Comparison of ENCODE assay signal across 24 cellular contexts in the genomic region with DNA sequence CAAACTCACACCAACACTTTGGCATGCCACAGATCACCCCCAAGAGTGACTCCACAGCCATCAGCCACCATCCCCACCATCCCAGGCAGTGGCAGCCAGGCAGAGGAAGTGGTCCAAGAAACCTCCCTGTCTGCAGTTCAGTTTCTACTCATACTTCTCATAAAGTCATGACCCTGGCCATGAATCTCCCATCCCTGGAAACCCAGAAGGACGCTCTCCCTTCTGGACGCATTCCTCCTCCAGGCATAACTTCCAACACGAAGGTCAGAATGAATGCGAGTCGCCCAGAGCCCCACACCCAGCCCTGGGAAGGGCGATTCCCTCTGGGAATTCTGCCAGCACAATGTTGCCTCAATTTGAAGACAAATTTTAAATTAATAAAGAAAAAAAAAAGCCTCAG.
DNase-seq lines count a peak whose midpoint lies in the region; ATAC-seq and TF ChIP-seq lines count a peak whose summit lies in the region.
"Had no signal": no experiment of that assay in that cellular context is flagged by ENCODE, and none has a peak within 500 bp of the region (broad histone marks: within the 10 kb centered on the region; RNA-seq: fewer than 3 reads in every experiment).

No MANE protein-coding gene starts in this region.

- H3K4me3 Mint-ChIP-seq in nephron = no peak overlapping the region
- no peak overlapping the region for H3K4me3 Mint-ChIP-seq in naive thymus-derived CD8-positive, alpha-beta T cell
- H3K4me3 Mint-ChIP-seq: activated CD4-positive, alpha-beta T cell treated with anti-CD3 and anti-CD28 coated beads for 36 hours; activated CD8-positive, alpha-beta memory T cell treated with anti-CD3 and anti-CD28 coated beads, Interleukin-2, amount 10 ng/mL, durations not matched to agents 7 days and 5 days; activated naive CD8-positive, alpha-beta T cell; stimulated activated naive CD8-positive, alpha-beta T cell treated with anti-CD3 and anti-CD28 coated beads, Interleukin-15, Interleukin-2, amounts not matched to agents 100 ng/mL and 50 ng/mL, for 24 hours had no signal

- no peaks in the 10 kb centered on the region for H3K27me3 Mint-ChIP-seq in nephron (ENCODE audit: low read depth)
- peaks cover 4 to 29% (median 13%) of the 10 kb centered on the region in 5 donors for H3K27me3 Mint-ChIP-seq in naive thymus-derived CD8-positive, alpha-beta T cell

- peaks cover 14% of the 10 kb centered on the region for H3K27me3 ChIP-seq in left ventricle myocardium inferior (ENCODE audit: low read depth)
- H3K27me3 ChIP-seq in esophagus muscularis mucosa = no peaks in the 10 kb centered on the region
- H3K27me3 ChIP-seq: body of pancreas, upper lobe of left lung had no signal

- H3K9me3 Mint-ChIP-seq in nephron = peaks cover 12% of the 10 kb centered on the region
- H3K9me3 Mint-ChIP-seq in naive thymus-derived CD8-positive, alpha-beta T cell = peaks cover 7 to 18% (median 13%) of the 10 kb centered on the region in 9 donors

- no peaks in the 10 kb centered on the region for H3K36me3 ChIP-seq in left ventricle myocardium inferior
- no peaks in the 10 kb centered on the region for H3K36me3 ChIP-seq in esophagus muscularis mucosa
- H3K36me3 ChIP-seq: heart left ventricle, upper lobe of left lung had no signal

- peak overlapping the region; percentile 41 for H3K4me3 ChIP-seq in left ventricle myocardium inferior
- H3K4me3 ChIP-seq in esophagus muscularis mucosa = peak overlapping the region; percentile 38 to 50 (median 40)
- H3K4me3 ChIP-seq: body of pancreas, GM23248, upper lobe of left lung had no signal

- H3K9me3 ChIP-seq in left ventricle myocardium inferior (replicated peaks) (peaks cover 6% of the 10 kb centered on the region), esophagus muscularis mucosa (no peaks in the 10 kb centered on the region)
- H3K9me3 ChIP-seq: body of pancreas had no signal

- DNase-seq in left ventricle myocardium inferior = no peak
- no peak for DNase-seq in left cardiac atrium
- no peak for DNase-seq in esophagus muscularis mucosa (ENCODE audit: extremely low spot score)
- no peak for DNase-seq in NCI-H1105 (lab: John Stamatoyannopoulos, UW)
- DNase-seq in naive thymus-derived CD8-positive, alpha-beta T cell = no peak
- DNase-seq in NCI-H510A (lab: John Stamatoyannopoulos, UW) = no peak
- DNase-seq: activated CD4-positive, alpha-beta T cell treated with anti-CD3 and anti-CD28 coated beads for 36 hours; activated CD8-positive, alpha-beta memory T cell treated with anti-CD3 and anti-CD28 coated beads, Interleukin-2, amount 10 ng/mL, durations not matched to agents 7 days and 5 days; heart left ventricle; NCI-H187; NCI-H82; OCI-M1; SHP77; stimulated activated CD4-positive, alpha-beta T cell treated with anti-CD3 and anti-CD28 coated beads, Interleukin-12 subunit alpha, Interleukin-12 subunit beta, amount 100 ng/mL, for 4 hours; stimulated activated CD4-positive, alpha-beta T cell treated with anti-CD3 and anti-CD28 coated beads, Interleukin-4, amount 100 ng/mL, for 4 hours; T-cell had no signal

- H3K4me1 Mint-ChIP-seq in nephron = peaks cover 68% of the 10 kb centered on the region
- H3K4me1 Mint-ChIP-seq in naive thymus-derived CD8-positive, alpha-beta T cell = peaks cover 11 to 29% (median 20%) of the 10 kb centered on the region in 4 donors

- TF ChIP-seq CTCF in left ventricle myocardium inferior (IDR thresholded peaks at IDR 0.05; ENCODE audit: borderline replicate concordance) (no peak), esophagus muscularis mucosa (IDR thresholded peaks at IDR 0.05) (no peak), nephron (IDR thresholded peaks at IDR 0.05; ENCODE audit: unreplicated experiment in 3 of 3) (no peak)

- H3K27ac Mint-ChIP-seq in nephron = peak overlapping the region; percentile 46 to 82 (median 64)
- no peak overlapping the region for H3K27ac Mint-ChIP-seq in naive thymus-derived CD8-positive, alpha-beta T cell
- H3K27ac Mint-ChIP-seq: activated CD4-positive, alpha-beta T cell treated with anti-CD3 and anti-CD28 coated beads for 36 hours; activated CD8-positive, alpha-beta memory T cell treated with anti-CD3 and anti-CD28 coated beads, Interleukin-2, amount 10 ng/mL, durations not matched to agents 7 days and 5 days; activated naive CD8-positive, alpha-beta T cell; B cell; stimulated activated naive CD8-positive, alpha-beta T cell treated with anti-CD3 and anti-CD28 coated beads, Interleukin-15, Interleukin-2, amounts not matched to agents 100 ng/mL and 50 ng/mL, for 24 hours; T-cell had no signal

- WGBS in esophagus muscularis mucosa = 41% methylated on average over 6 of the region's 6 CpGs

- ATAC-seq in left cardiac atrium (no peak), HG03378 (IDR thresholded peaks at IDR 0.05; ENCODE audit: unreplicated experiment) (no peak)
- ATAC-seq in naive thymus-derived CD8-positive, alpha-beta T cell = no peak
- ATAC-seq: activated CD4-positive, alpha-beta T cell treated with anti-CD3 and anti-CD28 coated beads for 36 hours; activated CD8-positive, alpha-beta memory T cell treated with anti-CD3 and anti-CD28 coated beads, Interleukin-2, amount 10 ng/mL, durations not matched to agents 7 days and 5 days; body of pancreas; T-cell had no signal

- intact Hi-C loops in left ventricle myocardium inferior (cut with micrococcal nuclease) (loop anchor here (10.0 kb wide), 1 partner anchor 52 kb away; no protein-coding TSS in a partner anchor), left cardiac atrium (cut with DNase I) (no loop called here), esophagus muscularis mucosa (cut with DNase I) (no loop called here)

- no peak overlapping the region for H3K27ac ChIP-seq in left ventricle myocardium inferior (replicated peaks)
- H3K27ac ChIP-seq in esophagus muscularis mucosa (replicated peaks in 1 of 4) = peak overlapping the region in 3 of 4 donors; percentile 45 to 60 (median 56)
- H3K27ac ChIP-seq: GM23248 had no signal

- POLR2A ChIA-PET in naive thymus-derived CD8-positive, alpha-beta T cell (lab: Charles Lee) = no interaction called here

- peaks cover 5% of the 10 kb centered on the region for H3K4me1 ChIP-seq in left ventricle myocardium inferior
- peaks cover 0 to 15% (median 13%) of the 10 kb centered on the region in 4 donors for H3K4me1 ChIP-seq in esophagus muscularis mucosa
- H3K4me1 ChIP-seq: body of pancreas had no signal

- no peak for TF ChIP-seq POLR2A in esophagus muscularis mucosa (IDR thresholded peaks at IDR 0.05; ENCODE audit: low read depth)

- H3K36me3 Mint-ChIP-seq in nephron (ENCODE audit: low read depth) = peaks cover 14% of the 10 kb centered on the region
- peaks cover 2 to 9% (median 8%) of the 10 kb centered on the region in 3 donors for H3K36me3 Mint-ChIP-seq in naive thymus-derived CD8-positive, alpha-beta T cell

- TF ChIP-seq EP300 in esophagus muscularis mucosa (IDR thresholded peaks at IDR 0.05) = no peak

Comparison
In these comparisons a context has a peak if more than half of its experiments do, and no peak if none do; other contexts are left out.
1. H3K27ac Mint-ChIP-seq: peak in nephron (3 of 3); none in naive thymus-derived CD8-positive, alpha-beta T cell (0 of 10).